Comparison of ENCODE assay signal across 10 cellular contexts in genomic region chr2:44937688-44938240, GRCh38. TPM values are rescaled to one million over a fixed set of nuclear protein-coding genes. Genes with fewer than 3 reads are reported as not detected.
DNase-seq lines count a peak whose midpoint lies in the region; TF ChIP-seq lines count a peak whose summit lies in the region.
"Had no signal": no experiment of that assay in that cellular context is flagged by ENCODE, and none has a peak within 500 bp of the region (broad histone marks: within the 10 kb centered on the region; RNA-seq: fewer than 3 reads in every experiment).

No MANE protein-coding gene starts in this region.

- WGBS in stomach, 5 donors, result 2 to 16% (median 6%) methylated on average over 10 to 35 of the region's 35 CpGs

- DNase-seq in 8988T, result peak; percentile 75
- DNase-seq in GM13976 (ENCODE audit: low spot score), result peak; percentile 64
- peak; percentile 76 for DNase-seq in NCI-H774 (lab: John Stamatoyannopoulos, UW)
- DNase-seq in hepatic stellate cell (ENCODE audit: low spot score), result no peak
- no peak for DNase-seq in GOT3 (lab: John Stamatoyannopoulos, UW)
- no peak for DNase-seq in GM03348 (ENCODE audit: low spot score)
- no peak for DNase-seq in stomach

- peaks cover 51 to 86% (median 79%) of the 10 kb centered on the region in 4 donors for H3K4me1 ChIP-seq in stomach

- intact Hi-C loops in stomach (cut with DNase I; ENCODE audit: low total_unique reads), result no loop called here

- peaks cover 58 to 100% (median 100%) of the 10 kb centered on the region in 3 donors for H3K27me3 ChIP-seq in stomach

- no peaks in the 10 kb centered on the region for H3K36me3 ChIP-seq in stomach

- peak overlapping the region; percentile 20 for H3K4me3 ChIP-seq in iPS-11a (ENCODE audit: low read depth, low read length)
- H3K4me3 ChIP-seq in stomach, result peak overlapping the region in 2 of 4 donors; percentile 38 to 56

- TF ChIP-seq EP300 in stomach (IDR thresholded peaks at IDR 0.05), result no peak

- TF ChIP-seq CTCF in GM13976 (IDR thresholded peaks at IDR 0.05; ENCODE audit: borderline replicate concordance, control extremely low read depth, extremely low read depth, insufficient read depth, missing control alignments) (peak; percentile 19), stomach (IDR thresholded peaks at IDR 0.05) (no peak)

- H3K27ac ChIP-seq in stomach, result no peak overlapping the region

- in situ Hi-C loops in GM13976 (cut with MboI; ENCODE audit: low sequenced_read_pairs, unreplicated experiment), result no loop called here

- H3K9me3 ChIP-seq in stomach, result no peaks in the 10 kb centered on the region

- no peak for TF ChIP-seq POLR2A in stomach (IDR thresholded peaks at IDR 0.05)

RNA-seq across cellular contexts. Expression of gene SIX3, which starts 3.7 kb away (rescaled TPM):
- not detected for total RNA-seq in stomach
- not detected for polyA plus RNA-seq in stomach
- total RNA-seq: cardiac septum, lung microvascular endothelial cell had no signal

Comparison
In these comparisons a context has a peak if more than half of its experiments do, and no peak if none do; other contexts are left out.
1. DNase-seq: peak in 8988T (single experiment), GM13976 (single experiment) and NCI-H774 (single experiment); none in hepatic stellate cell (single experiment), GOT3 (single experiment), GM03348 (single experiment) and stomach (single experiment).